13 cellular contexts compared by ENCODE assay signal in the genomic region with DNA sequence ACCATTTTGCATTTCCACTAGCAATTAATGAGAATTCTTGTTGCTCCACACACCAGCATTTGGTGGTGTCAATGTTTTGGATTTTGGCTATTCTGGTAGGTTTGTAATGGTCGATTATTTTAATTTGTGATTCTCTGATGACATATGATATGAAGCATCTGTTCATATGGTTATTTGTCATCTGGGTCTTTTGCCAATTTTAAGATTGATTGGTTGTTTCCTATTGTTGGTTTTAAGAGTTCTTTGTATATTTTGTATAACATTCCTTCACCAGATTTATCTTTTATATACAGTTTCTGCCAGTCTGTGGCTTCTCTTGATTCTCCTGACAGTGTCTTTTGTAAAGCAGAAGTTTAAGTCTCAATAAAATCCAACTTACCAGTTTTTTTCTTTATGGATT. TPM values are rescaled to one million over a fixed set of nuclear protein-coding genes. Genes with fewer than 3 reads are reported as not detected.
DNase-seq lines count a peak whose midpoint lies in the region; ATAC-seq and TF ChIP-seq lines count a peak whose summit lies in the region.
"Had no signal": no experiment of that assay in that cellular context is flagged by ENCODE, and none has a peak within 500 bp of the region (broad histone marks: within the 10 kb centered on the region; RNA-seq: fewer than 3 reads in every experiment).

No MANE protein-coding gene starts in this region.

- no peak for ATAC-seq in HG03139 (IDR thresholded peaks at IDR 0.05; ENCODE audit: unreplicated experiment)

- no TSS peak for BruUV-seq in mammary epithelial cell (replicated peaks; lab: Mats Ljungman, UMichigan)

- H3K27ac ChIP-seq in osteoblast (ENCODE audit: low read depth, low read length) (no peak overlapping the region), mammary epithelial cell (ENCODE audit: insufficient read depth, low read depth, low read length) (no peak overlapping the region)
- H3K27ac ChIP-seq: C4-2B, GM23248 had no signal

- CTCF ChIA-PET in mammary epithelial cell (lab: Charles Lee; ENCODE audit: low non-redundant PET): no interaction called here

- intact Hi-C loops in mammary epithelial cell (cut with micrococcal nuclease): no loop called here

- H3K4me3 ChIP-seq in osteoblast (ENCODE audit: insufficient read depth, low read length): no peak overlapping the region
- no peak overlapping the region for H3K4me3 ChIP-seq in mammary epithelial cell (replicated peaks in 1 of 3; ENCODE audit: insufficient read depth in 1 of 3, low read depth in 2 of 3, low read length in 3 of 3)
- H3K4me3 ChIP-seq: GM23248, HAP-1 had no signal

- H3K79me2 ChIP-seq in osteoblast (ENCODE audit: insufficient read depth, low read length) (no peaks in the 10 kb centered on the region), mammary epithelial cell (ENCODE audit: insufficient read depth, low read length) (no peaks in the 10 kb centered on the region)

- no peaks in the 10 kb centered on the region for H3K27me3 ChIP-seq in osteoblast (ENCODE audit: insufficient read depth, low read length)
- no peaks in the 10 kb centered on the region for H3K27me3 ChIP-seq in mammary epithelial cell (ENCODE audit: insufficient read depth, low read length)

- H3K36me3 ChIP-seq in osteoblast (ENCODE audit: insufficient read depth, low read length) (peaks cover 7% of the 10 kb centered on the region), mammary epithelial cell (ENCODE audit: insufficient read depth, low read length) (peaks cover 33% of the 10 kb centered on the region)

- dilution Hi-C loops in mammary epithelial cell (cut with HindIII; ENCODE audit: low sequenced_read_pairs): no loop called here

- peak; percentile 5 for TF ChIP-seq POLR2A in erythroblast (IDR thresholded peaks at IDR 0.05; ENCODE audit: low read length)

- DNase-seq in HCEC 1CT (peak; percentile 23), erythroblast (lab: John Stamatoyannopoulos, UW) (no peak), fibroblast of peridontal ligament (ENCODE audit: extremely low read depth) (peak; percentile 34), osteoblast (ENCODE audit: insufficient read length, low spot score, missing footprints) (no peak), mammary epithelial cell (no peak)
- no peak for DNase-seq in stimulated activated CD4-positive, alpha-beta T cell treated with anti-CD3 and anti-CD28 coated beads, Interleukin-12 subunit alpha, Interleukin-12 subunit beta, amount 100 ng/mL, for 4 hours
- DNase-seq: Caco-2; CD4-positive, alpha-beta T cell; GDM1; GM23248 had no signal

- peak overlapping the region; percentile 66 for H2AFZ ChIP-seq in osteoblast (ENCODE audit: low read length)
- no peak overlapping the region for H2AFZ ChIP-seq in mammary epithelial cell (ENCODE audit: low read depth, low read length)
- H2AFZ ChIP-seq: GM23248 had no signal

- TF ChIP-seq CTCF in osteoblast (IDR thresholded peaks at IDR 0.05; ENCODE audit: extremely low read depth, low read depth, low read length) (no peak), mammary epithelial cell (conservative IDR thresholded peaks at IDR 0.05 in 1 of 2, IDR thresholded peaks at IDR 0.05 in 1 of 2; ENCODE audit: extremely low read depth in 1 of 2, insufficient read depth in 1 of 2, low read depth in 1 of 2, low read length in 2 of 2) (no peak)

- no peaks in the 10 kb centered on the region for H3K4me1 ChIP-seq in osteoblast (ENCODE audit: insufficient read depth, low read length)
- H3K4me1 ChIP-seq in mammary epithelial cell (ENCODE audit: insufficient read depth, low read length): no peaks in the 10 kb centered on the region
- H3K4me1 ChIP-seq: Caco-2, HAP-1 had no signal

- H3K4me2 ChIP-seq in osteoblast (ENCODE audit: insufficient read depth, low read length) (no peak overlapping the region), mammary epithelial cell (ENCODE audit: insufficient read depth, low read depth, low read length) (no peak overlapping the region)

- WGBS in mammary epithelial cell (ENCODE audit: low coverage, missing lambda C conversion rate): 91% methylated on average over 1 of the region's 1 CpG

- no peak overlapping the region for H3K9ac ChIP-seq in mammary epithelial cell (ENCODE audit: insufficient read depth, low read length)
- H3K9ac ChIP-seq: GM23248 had no signal

- H3K9me3 ChIP-seq in osteoblast (ENCODE audit: low read depth, low read length) (no peaks in the 10 kb centered on the region), mammary epithelial cell (replicated peaks; ENCODE audit: insufficient read depth, low read length) (no peaks in the 10 kb centered on the region)
- H3K9me3 ChIP-seq: Caco-2, HAP-1 had no signal

- in situ Hi-C loops in mammary epithelial cell (cut with MboI; ENCODE audit: low sequenced_read_pairs in 2 of 2): no loop called here

- H4K20me1 ChIP-seq in osteoblast (ENCODE audit: insufficient read depth, low read length) (no peaks in the 10 kb centered on the region), mammary epithelial cell (ENCODE audit: insufficient read depth, low read length) (no peaks in the 10 kb centered on the region)

RNA-seq across cellular contexts. Expression of a gene that starts 18.5 kb away (rescaled TPM):
- total RNA-seq in osteoblast: 36.6 and 43.0 TPM in 2 replicates
- total RNA-seq in mammary epithelial cell: 10 to 100 TPM; 20.7 to 23.0 TPM
- polyA plus RNA-seq in mammary epithelial cell: 24.6 TPM
- 3.5 TPM for polyA minus RNA-seq in mammary epithelial cell

RNA-seq across cellular contexts. Expression of a gene that starts 41.6 kb away (rescaled TPM):
- total RNA-seq in osteoblast (23.5 and 23.6 TPM in 2 replicates), mammary epithelial cell (10 to 100 TPM; 16.3 to 19.8 TPM)
- 8.9 TPM for polyA plus RNA-seq in mammary epithelial cell
- 11.2 TPM for polyA minus RNA-seq in mammary epithelial cell

Comparison
In these comparisons a context has a peak if more than half of its experiments do, and no peak if none do; other contexts are left out.
1. DNase-seq: peak in HCEC 1CT (single experiment) and fibroblast of peridontal ligament (single experiment); none in erythroblast (0 of 2), osteoblast (single experiment), mammary epithelial cell (single experiment) and stimulated activated CD4-positive, alpha-beta T cell treated with anti-CD3 and anti-CD28 coated beads, Interleukin-12 subunit alpha, Interleukin-12 subunit beta, amount 100 ng/mL, for 4 hours (single experiment).